7 cellular contexts compared by ENCODE assay signal in genomic region chr18:12076424-12077140, GRCh38. TPM values are rescaled to one million over a fixed set of nuclear protein-coding genes. Genes with fewer than 3 reads are reported as not detected.
DNase-seq lines count a peak whose midpoint lies in the region; ATAC-seq and TF ChIP-seq lines count a peak whose summit lies in the region.

No MANE protein-coding gene starts in this region.

- DNase-seq in H7 (peak; percentile 91), glomerular visceral epithelial cell (ENCODE audit: extremely low spot score) (peak; percentile 39), retina (peak; percentile 23), ureter (ENCODE audit: low spot score) (no peak)
- no peak for DNase-seq in activated CD4-positive, CD25-positive, alpha-beta regulatory T cell treated with anti-CD3 and anti-CD28 coated beads, Interleukin-2, amount 50 U/mL, for 72 hours

- no peaks in the 10 kb centered on the region for H3K36me3 ChIP-seq in H7 (replicated peaks; ENCODE audit: control insufficient read depth, insufficient read depth, low read length)

- H3K4me3 ChIP-seq in H7 (ENCODE audit: insufficient read depth, low read depth, low read length) = no peak overlapping the region

- peak; percentile 93 for ATAC-seq in SK-N-SH treated with all-trans-retinoic acid at 6 μM for 48 hours
- no peak for ATAC-seq in GM21390 (IDR thresholded peaks at IDR 0.05; ENCODE audit: unreplicated experiment)

- H3K27me3 ChIP-seq in H7 (ENCODE audit: control insufficient read depth, insufficient read depth, low read length) = peaks cover 3% of the 10 kb centered on the region; the same call in 1 of the 2 replicates

TF ChIP-seq in SK-N-SH treated with all-trans-retinoic acid at 6 μM for 48 hours, 23 proteins besides CTCF, POLR2A, EP300 and RAD21:
- TF ChIP-seq ZNF70 (CRISPR knock-in tag; IDR thresholded peaks at IDR 0.05) (peak; percentile 42; the same call in 1 of the 2 replicates), PPARA (CRISPR knock-in tag; IDR thresholded peaks at IDR 0.05; ENCODE audit: borderline replicate concordance) (no peak)

RNA-seq across cellular contexts. Expression of gene ANKRD62, which starts 17.1 kb away (rescaled TPM):
- not detected in 2 replicates for total RNA-seq in H7 (2014; rRNA removed; shearing (Covaris generic))
- not detected for total RNA-seq in ureter

Comparison
In these comparisons a context has a peak if more than half of its experiments do, and no peak if none do; other contexts are left out.
1. DNase-seq: peak in H7 (single experiment), glomerular visceral epithelial cell (single experiment) and retina (single experiment); none in activated CD4-positive, CD25-positive, alpha-beta regulatory T cell treated with anti-CD3 and anti-CD28 coated beads, Interleukin-2, amount 50 U/mL, for 72 hours (single experiment) and ureter (single experiment).